In genomic region chr16:69754469-69755310, GRCh38 we compare ENCODE assay signal across 1 cellular context.
TF ChIP-seq lines count a peak whose summit lies in the region.

NOB1 (minus strand) TSS chr16:69754926; CDS start chr16:69754910, 16 bp downstream.

TF ChIP-seq in HepG2, 621 proteins besides CTCF, POLR2A, EP300 and RAD21 (continued from another document and continues in another):
- TF ChIP-seq CEBPG (CRISPR knock-in tag; IDR thresholded peaks at IDR 0.05) (peak; percentile 35), KDM4B (CRISPR knock-in tag; IDR thresholded peaks at IDR 0.05) (peak; percentile 74; the same call in 1 of the 2 replicates), ZNF572 (CRISPR knock-in tag; IDR thresholded peaks at IDR 0.05) (peak; percentile 85), IRX3 (CRISPR knock-in tag; IDR thresholded peaks at IDR 0.05; ENCODE audit: borderline replicate concordance, low read depth) (peak; percentile 93; the same call in 1 of the 2 replicates), DMTF1 (CRISPR knock-in tag; IDR thresholded peaks at IDR 0.05) (no peak), MLLT10 (CRISPR knock-in tag; IDR thresholded peaks at IDR 0.05) (no peak), MXD3 (CRISPR knock-in tag; IDR thresholded peaks at IDR 0.05) (peak; percentile 94), NKX3-1 (CRISPR knock-in tag; IDR thresholded peaks at IDR 0.05) (peak; percentile 81), PBX3 (CRISPR knock-in tag; IDR thresholded peaks at IDR 0.05; ENCODE audit: borderline replicate concordance) (no peak), CC2D1A (CRISPR knock-in tag; IDR thresholded peaks at IDR 0.05) (peak; percentile 83; the same call in 1 of the 2 replicates), SRY (CRISPR knock-in tag; IDR thresholded peaks at IDR 0.05) (peak; percentile 85), ZBTB14 (CRISPR knock-in tag; IDR thresholded peaks at IDR 0.05) (0 out of 2 replicates have a peak, but pooled peaks have one; percentile 48), U2AF1 (optimal IDR thresholded peaks at IDR 0.05; ENCODE audit: low read depth, low read length) (no peak), ZNF12 (CRISPR knock-in tag; IDR thresholded peaks at IDR 0.05) (no peak), PHF21A (CRISPR knock-in tag; IDR thresholded peaks at IDR 0.05) (peak; percentile 89), MXD1 (CRISPR knock-in tag; IDR thresholded peaks at IDR 0.05) (peak; percentile 99), ZNF350 (CRISPR knock-in tag; IDR thresholded peaks at IDR 0.05; ENCODE audit: borderline replicate concordance, low read depth) (peak; percentile 99; the same call in 1 of the 2 replicates), ZNF260 (CRISPR knock-in tag; IDR thresholded peaks at IDR 0.05; ENCODE audit: borderline replicate concordance, low read depth) (no peak), TEAD3 (CRISPR knock-in tag; optimal IDR thresholded peaks at IDR 0.05; ENCODE audit: borderline replicate concordance) (peak; percentile 68), CENPX (CRISPR knock-in tag; IDR thresholded peaks at IDR 0.05) (no peak), ZC3H13 (CRISPR knock-in tag; IDR thresholded peaks at IDR 0.05) (no peak), ARID3A (IDR thresholded peaks at IDR 0.05; ENCODE audit: low read depth, low read length) (peak; percentile 63), RBM39 (IDR thresholded peaks at IDR 0.05; ENCODE audit: low read depth, low read length, poor library complexity, severe bottlenecking) (peak; percentile 74), CHD4 (IDR thresholded peaks at IDR 0.05; ENCODE audit: borderline replicate concordance, low read length) (no peak; the same call in 1 of the 2 replicates), ZNF713 (CRISPR knock-in tag; IDR thresholded peaks at IDR 0.05) (no peak; the same call in none of the 2 replicates), ZFP37 (CRISPR knock-in tag; IDR thresholded peaks at IDR 0.05; ENCODE audit: borderline replicate concordance) (peak; percentile 81; the same call in 1 of the 2 replicates), MAFK (conservative IDR thresholded peaks at IDR 0.05 in 1 of 2, IDR thresholded peaks at IDR 0.05 in 1 of 2; ENCODE audit: low read length in 2 of 2) (no peak), ZNF234 (CRISPR knock-in tag; conservative IDR thresholded peaks at IDR 0.05) (peak; percentile 50; the same call in 1 of the 2 replicates), IKZF1 (IDR thresholded peaks at IDR 0.05) (no peak), UBTF (CRISPR knock-in tag; IDR thresholded peaks at IDR 0.05) (peak; percentile 96), BATF2 (CRISPR knock-in tag; IDR thresholded peaks at IDR 0.05) (peak; percentile 71; the same call in 1 of the 2 replicates), NFE2L1 (CRISPR knock-in tag; IDR thresholded peaks at IDR 0.05; ENCODE audit: borderline replicate concordance) (no peak; the same call in 1 of the 2 replicates)
- TF ChIP-seq, protein P1, sequence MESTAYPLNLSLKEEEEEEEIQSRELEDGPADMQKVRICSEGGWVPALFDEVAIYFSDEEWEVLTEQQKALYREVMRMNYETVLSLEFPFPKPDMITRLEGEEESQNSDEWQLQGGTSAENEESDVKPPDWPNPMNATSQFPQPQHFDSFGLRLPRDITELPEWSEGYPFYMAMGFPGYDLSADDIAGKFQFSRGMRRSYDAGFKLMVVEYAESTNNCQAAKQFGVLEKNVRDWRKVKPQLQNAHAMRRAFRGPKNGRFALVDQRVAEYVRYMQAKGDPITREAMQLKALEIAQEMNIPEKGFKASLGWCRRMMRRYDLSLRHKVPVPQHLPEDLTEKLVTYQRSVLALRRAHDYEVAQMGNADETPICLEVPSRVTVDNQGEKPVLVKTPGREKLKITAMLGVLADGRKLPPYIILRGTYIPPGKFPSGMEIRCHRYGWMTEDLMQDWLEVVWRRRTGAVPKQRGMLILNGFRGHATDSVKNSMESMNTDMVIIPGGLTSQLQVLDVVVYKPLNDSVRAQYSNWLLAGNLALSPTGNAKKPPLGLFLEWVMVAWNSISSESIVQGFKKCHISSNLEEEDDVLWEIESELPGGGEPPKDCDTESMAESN (CRISPR knock-in tag; conservative IDR thresholded peaks at IDR 0.05): peak; percentile 93; the same call in 1 of the 2 replicates
- TF ChIP-seq, protein P2, sequence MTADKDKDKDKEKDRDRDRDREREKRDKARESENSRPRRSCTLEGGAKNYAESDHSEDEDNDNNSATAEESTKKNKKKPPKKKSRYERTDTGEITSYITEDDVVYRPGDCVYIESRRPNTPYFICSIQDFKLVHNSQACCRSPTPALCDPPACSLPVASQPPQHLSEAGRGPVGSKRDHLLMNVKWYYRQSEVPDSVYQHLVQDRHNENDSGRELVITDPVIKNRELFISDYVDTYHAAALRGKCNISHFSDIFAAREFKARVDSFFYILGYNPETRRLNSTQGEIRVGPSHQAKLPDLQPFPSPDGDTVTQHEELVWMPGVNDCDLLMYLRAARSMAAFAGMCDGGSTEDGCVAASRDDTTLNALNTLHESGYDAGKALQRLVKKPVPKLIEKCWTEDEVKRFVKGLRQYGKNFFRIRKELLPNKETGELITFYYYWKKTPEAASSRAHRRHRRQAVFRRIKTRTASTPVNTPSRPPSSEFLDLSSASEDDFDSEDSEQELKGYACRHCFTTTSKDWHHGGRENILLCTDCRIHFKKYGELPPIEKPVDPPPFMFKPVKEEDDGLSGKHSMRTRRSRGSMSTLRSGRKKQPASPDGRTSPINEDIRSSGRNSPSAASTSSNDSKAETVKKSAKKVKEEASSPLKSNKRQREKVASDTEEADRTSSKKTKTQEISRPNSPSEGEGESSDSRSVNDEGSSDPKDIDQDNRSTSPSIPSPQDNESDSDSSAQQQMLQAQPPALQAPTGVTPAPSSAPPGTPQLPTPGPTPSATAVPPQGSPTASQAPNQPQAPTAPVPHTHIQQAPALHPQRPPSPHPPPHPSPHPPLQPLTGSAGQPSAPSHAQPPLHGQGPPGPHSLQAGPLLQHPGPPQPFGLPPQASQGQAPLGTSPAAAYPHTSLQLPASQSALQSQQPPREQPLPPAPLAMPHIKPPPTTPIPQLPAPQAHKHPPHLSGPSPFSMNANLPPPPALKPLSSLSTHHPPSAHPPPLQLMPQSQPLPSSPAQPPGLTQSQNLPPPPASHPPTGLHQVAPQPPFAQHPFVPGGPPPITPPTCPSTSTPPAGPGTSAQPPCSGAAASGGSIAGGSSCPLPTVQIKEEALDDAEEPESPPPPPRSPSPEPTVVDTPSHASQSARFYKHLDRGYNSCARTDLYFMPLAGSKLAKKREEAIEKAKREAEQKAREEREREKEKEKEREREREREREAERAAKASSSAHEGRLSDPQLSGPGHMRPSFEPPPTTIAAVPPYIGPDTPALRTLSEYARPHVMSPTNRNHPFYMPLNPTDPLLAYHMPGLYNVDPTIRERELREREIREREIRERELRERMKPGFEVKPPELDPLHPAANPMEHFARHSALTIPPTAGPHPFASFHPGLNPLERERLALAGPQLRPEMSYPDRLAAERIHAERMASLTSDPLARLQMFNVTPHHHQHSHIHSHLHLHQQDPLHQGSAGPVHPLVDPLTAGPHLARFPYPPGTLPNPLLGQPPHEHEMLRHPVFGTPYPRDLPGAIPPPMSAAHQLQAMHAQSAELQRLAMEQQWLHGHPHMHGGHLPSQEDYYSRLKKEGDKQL (CRISPR knock-in tag; IDR thresholded peaks at IDR 0.05; ENCODE audit: low read depth): 0 out of 2 replicates have a peak, but pooled peaks have one; percentile 68
- TF ChIP-seq, protein P3, sequence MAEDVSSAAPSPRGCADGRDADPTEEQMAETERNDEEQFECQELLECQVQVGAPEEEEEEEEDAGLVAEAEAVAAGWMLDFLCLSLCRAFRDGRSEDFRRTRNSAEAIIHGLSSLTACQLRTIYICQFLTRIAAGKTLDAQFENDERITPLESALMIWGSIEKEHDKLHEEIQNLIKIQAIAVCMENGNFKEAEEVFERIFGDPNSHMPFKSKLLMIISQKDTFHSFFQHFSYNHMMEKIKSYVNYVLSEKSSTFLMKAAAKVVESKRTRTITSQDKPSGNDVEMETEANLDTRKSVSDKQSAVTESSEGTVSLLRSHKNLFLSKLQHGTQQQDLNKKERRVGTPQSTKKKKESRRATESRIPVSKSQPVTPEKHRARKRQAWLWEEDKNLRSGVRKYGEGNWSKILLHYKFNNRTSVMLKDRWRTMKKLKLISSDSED (CRISPR knock-in tag; IDR thresholded peaks at IDR 0.05): peak; percentile 28; the same call in 1 of the 2 replicates
- TF ChIP-seq, protein P4, sequence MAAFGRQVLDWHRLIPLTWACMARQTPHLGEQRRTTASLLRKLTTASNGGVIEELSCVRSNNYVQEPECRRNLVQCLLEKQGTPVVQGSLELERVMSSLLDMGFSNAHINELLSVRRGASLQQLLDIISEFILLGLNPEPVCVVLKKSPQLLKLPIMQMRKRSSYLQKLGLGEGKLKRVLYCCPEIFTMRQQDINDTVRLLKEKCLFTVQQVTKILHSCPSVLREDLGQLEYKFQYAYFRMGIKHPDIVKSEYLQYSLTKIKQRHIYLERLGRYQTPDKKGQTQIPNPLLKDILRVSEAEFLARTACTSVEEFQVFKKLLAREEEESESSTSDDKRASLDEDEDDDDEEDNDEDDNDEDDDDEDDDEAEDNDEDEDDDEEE (CRISPR knock-in tag; IDR thresholded peaks at IDR 0.05): no peak
